25 cellular contexts compared by ENCODE assay signal in genomic region chr2:195359043-195359735, GRCh38.
"Had no signal": no experiment of that assay in that cellular context is flagged by ENCODE, and none has a peak within 500 bp of the region (broad histone marks: within the 10 kb centered on the region; RNA-seq: fewer than 3 reads in every experiment).

No MANE protein-coding gene starts in this region.

- H3K4me3 Mint-ChIP-seq: activated naive CD4-positive, alpha-beta T cell treated with anti-CD3 and anti-CD28 coated beads, Interleukin-2, amount 10 ng/mL, durations not matched to agents 7 days and 5 days; central memory CD8-positive, alpha-beta T cell; effector memory CD8-positive, alpha-beta T cell; immature natural killer cell had no signal

- H3K4me3 ChIP-seq: hepatocyte, thyroid gland, upper lobe of right lung had no signal

- ATAC-seq: activated CD4-positive, CD25-positive, alpha-beta regulatory T cell treated with anti-CD3 and anti-CD28 coated beads, Interleukin-2, amount 50 U/mL, for 24 hours; effector memory CD8-positive, alpha-beta T cell; esophagus mucosa; left ventricle myocardium superior; SK-N-SH treated with all-trans-retinoic acid at 6 μM for 48 hours; upper lobe of right lung had no signal

- FAIRE-seq: colon, endothelial cell of umbilical vein, frontal cortex had no signal

- H3K36me3 ChIP-seq: thyroid gland, upper lobe of right lung had no signal

- H3K79me2 ChIP-seq: hepatocyte had no signal

- H3K27ac Mint-ChIP-seq: activated naive CD4-positive, alpha-beta T cell treated with anti-CD3 and anti-CD28 coated beads, Interleukin-2, amount 10 ng/mL, durations not matched to agents 7 days and 5 days; effector memory CD8-positive, alpha-beta T cell; immature natural killer cell had no signal

- H3K9me3 ChIP-seq: thyroid gland, upper lobe of right lung had no signal

- H3K9me3 Mint-ChIP-seq: central memory CD8-positive, alpha-beta T cell; effector memory CD8-positive, alpha-beta T cell had no signal

- H3K4me1 ChIP-seq: upper lobe of right lung had no signal

- DNase-seq: activated effector memory CD4-positive, alpha-beta T cell treated with anti-CD3 and anti-CD28 coated beads, Interleukin-2, amount 50 U/mL, for 16 hours; activated naive CD4-positive, alpha-beta T cell treated with anti-CD3 and anti-CD28 coated beads, Interleukin-2, amount 10 ng/mL, durations not matched to agents 7 days and 5 days; aorta; effector memory CD8-positive, alpha-beta T cell; glutamatergic neuron; immature natural killer cell; left ventricle myocardium superior; mammary epithelial cell; midbrain; occipital lobe; posterior cingulate gyrus; retina; stimulated activated CD4-positive, alpha-beta T cell treated with anti-CD3 and anti-CD28 coated beads, Interleukin-4, amount 100 ng/mL, for 1 hour; stimulated activated naive CD4-positive, alpha-beta T cell; thyroid gland; upper lobe of right lung had no signal

- H3K4me2 ChIP-seq: hepatocyte had no signal

- H3K27me3 Mint-ChIP-seq: activated naive CD4-positive, alpha-beta T cell treated with anti-CD3 and anti-CD28 coated beads, Interleukin-2, amount 10 ng/mL, durations not matched to agents 7 days and 5 days; central memory CD8-positive, alpha-beta T cell; effector memory CD8-positive, alpha-beta T cell had no signal

- H3K27ac ChIP-seq: hepatocyte, thyroid gland, upper lobe of right lung, VCaP had no signal

- H3K36me3 Mint-ChIP-seq: activated naive CD4-positive, alpha-beta T cell treated with anti-CD3 and anti-CD28 coated beads, Interleukin-2, amount 10 ng/mL, durations not matched to agents 7 days and 5 days; immature natural killer cell had no signal

- H3K27me3 ChIP-seq: hepatocyte, thyroid gland, upper lobe of right lung had no signal

- H3K4me1 Mint-ChIP-seq: immature natural killer cell had no signal

- H2AFZ ChIP-seq: hepatocyte had no signal
